Comparison of ENCODE assay signal across 19 cellular contexts in the genomic region with DNA sequence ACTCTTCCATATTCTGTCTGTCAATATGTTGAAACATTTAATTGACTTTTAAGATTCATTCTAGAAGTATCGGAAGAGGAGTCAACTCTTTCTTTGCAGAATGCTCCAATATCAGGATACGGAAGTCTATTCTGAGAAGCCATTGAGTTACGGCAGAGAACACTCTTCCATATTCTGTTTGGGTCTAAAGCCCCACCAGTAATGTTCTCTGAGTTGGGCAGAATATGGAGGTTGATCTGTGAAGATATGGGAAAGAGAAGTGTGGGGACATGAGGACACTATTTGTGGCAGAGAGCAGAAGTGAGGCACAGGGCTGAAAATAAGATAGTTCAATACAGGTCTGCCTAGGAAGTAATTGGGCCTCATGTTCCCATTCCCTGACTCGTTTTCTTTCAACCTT.
"Had no signal": no experiment of that assay in that cellular context is flagged by ENCODE, and none has a peak within 500 bp of the region (broad histone marks: within the 10 kb centered on the region; RNA-seq: fewer than 3 reads in every experiment).

No MANE protein-coding gene starts in this region.

- H3K9me3 ChIP-seq: esophagus squamous epithelium, gastrocnemius medialis, heart right ventricle, left lung, lower lobe of right lung had no signal

- H3K36me3 ChIP-seq: esophagus squamous epithelium, gastrocnemius medialis, heart right ventricle, left lung, lower lobe of right lung had no signal

- DNase-seq: dermis blood vessel endothelial cell; dorsolateral prefrontal cortex; effector CD4-positive, alpha-beta T cell; effector memory CD4-positive, alpha-beta T cell; esophagus squamous epithelium; foreskin fibroblast; foreskin melanocyte; gastrocnemius medialis; glutamatergic neuron; head of caudate nucleus; heart right ventricle; hippocampal formation; left cardiac atrium; left ventricle myocardium superior; lower lobe of right lung; mesendoderm; midbrain had no signal

- H3K4me1 ChIP-seq: gastrocnemius medialis, heart right ventricle, left lung, lower lobe of right lung had no signal

- H3K4me3 ChIP-seq: coronary artery, dorsolateral prefrontal cortex, esophagus squamous epithelium, gastrocnemius medialis, heart right ventricle, left lung, lower lobe of right lung had no signal

- H3K27ac ChIP-seq: coronary artery, esophagus squamous epithelium, gastrocnemius medialis, heart right ventricle, left lung, lower lobe of right lung had no signal

- H3K27me3 ChIP-seq: gastrocnemius medialis, left lung had no signal
